In genomic region chr1:41268154-41268770, GRCh38 we compare ENCODE assay signal across 8 cellular contexts. TPM values are rescaled to one million over a fixed set of nuclear protein-coding genes. Genes with fewer than 3 reads are reported as not detected.
DNase-seq lines count a peak whose midpoint lies in the region; ATAC-seq and TF ChIP-seq lines count a peak whose summit lies in the region.

No MANE protein-coding gene starts in this region.

- no peaks in the 10 kb centered on the region for H3K79me2 ChIP-seq in KMS-11 (ENCODE audit: insufficient read depth, low read depth)

- H4K20me1 ChIP-seq in KMS-11 (ENCODE audit: insufficient read depth), result no peaks in the 10 kb centered on the region

- no peaks in the 10 kb centered on the region for H3K36me3 ChIP-seq in KMS-11 (ENCODE audit: insufficient read depth)

- DNase-seq in DMS 273 (lab: John Stamatoyannopoulos, UW; ENCODE audit: unreplicated experiment) (peak; percentile 100), RKO (ENCODE audit: low spot score) (peak; percentile 83), activated T-helper 1 cell treated with Interleukin-2 at 50 U/mL for 16 hours (ENCODE audit: low read depth) (peak; percentile 36), fibroblast of peridontal ligament (ENCODE audit: extremely low read depth) (peak; percentile 75), neural crest cell (ENCODE audit: low read depth, low spot score) (peak; percentile 87)
- DNase-seq in stimulated activated naive CD4-positive, alpha-beta T cell treated with Interleukin-2 at 50 U/mL for 16 hours (lab: John Stamatoyannopoulos, UW), result peak; percentile 44

- no peaks in the 10 kb centered on the region for H3K27me3 Mint-ChIP-seq in neural crest cell (ENCODE audit: low read depth)

- H3K27ac ChIP-seq in KMS-11, result no peak overlapping the region

- H3K36me3 Mint-ChIP-seq in neural crest cell (ENCODE audit: low read depth), result no peaks in the 10 kb centered on the region

- no peaks in the 10 kb centered on the region for H3K4me1 ChIP-seq in KMS-11 (ENCODE audit: low read depth, poor library complexity, severe bottlenecking)

- TF ChIP-seq CTCF in KMS-11 (conservative IDR thresholded peaks at IDR 0.05; ENCODE audit: low read depth, low read length) (peak; percentile 93), neural crest cell (conservative IDR thresholded peaks at IDR 0.05) (peak; percentile 99)

- no peak for ATAC-seq in HG03520 (IDR thresholded peaks at IDR 0.05; ENCODE audit: unreplicated experiment)

- H2AFZ ChIP-seq in KMS-11 (ENCODE audit: low read depth), result no peak overlapping the region

- no peak overlapping the region for H3K4me3 ChIP-seq in KMS-11 (IDR thresholded peaks at IDR 0.05; ENCODE audit: insufficient read depth, low read depth, low read length)

- no peaks in the 10 kb centered on the region for H3K27me3 ChIP-seq in KMS-11 (ENCODE audit: insufficient read depth, low read depth)

- H3K4me1 Mint-ChIP-seq in neural crest cell, result peaks cover 15% of the 10 kb centered on the region

- H3K4me3 Mint-ChIP-seq in neural crest cell, result no peak overlapping the region

- 0 out of 2 replicates have a peak overlapping the region, but pooled peaks have one; percentile 18 for H3K4me2 ChIP-seq in KMS-11

- no peaks in the 10 kb centered on the region for H3K9me3 Mint-ChIP-seq in neural crest cell

- no peak overlapping the region for H3K27ac Mint-ChIP-seq in neural crest cell (ENCODE audit: unreplicated experiment)

- H3K9ac ChIP-seq in KMS-11, result no peak overlapping the region

RNA-seq across cellular contexts. Expression of gene SCMH1, which starts 26.2 kb away (rescaled TPM):
- total RNA-seq in neural crest cell, result 45.8 and 50.6 TPM in 2 replicates

Comparison
In these comparisons a context has a peak if more than half of its experiments do, and no peak if none do; other contexts are left out.
1. DNase-seq: peak in every context shown above with its lines; median percentile 100 in DMS 273; 87 in neural crest cell; 83 in RKO; 75 in fibroblast of peridontal ligament; 44 in stimulated activated naive CD4-positive, alpha-beta T cell treated with Interleukin-2 at 50 U/mL for 16 hours; 36 in activated T-helper 1 cell treated with Interleukin-2 at 50 U/mL for 16 hours.